16 cellular contexts compared by ENCODE assay signal in the genomic region with DNA sequence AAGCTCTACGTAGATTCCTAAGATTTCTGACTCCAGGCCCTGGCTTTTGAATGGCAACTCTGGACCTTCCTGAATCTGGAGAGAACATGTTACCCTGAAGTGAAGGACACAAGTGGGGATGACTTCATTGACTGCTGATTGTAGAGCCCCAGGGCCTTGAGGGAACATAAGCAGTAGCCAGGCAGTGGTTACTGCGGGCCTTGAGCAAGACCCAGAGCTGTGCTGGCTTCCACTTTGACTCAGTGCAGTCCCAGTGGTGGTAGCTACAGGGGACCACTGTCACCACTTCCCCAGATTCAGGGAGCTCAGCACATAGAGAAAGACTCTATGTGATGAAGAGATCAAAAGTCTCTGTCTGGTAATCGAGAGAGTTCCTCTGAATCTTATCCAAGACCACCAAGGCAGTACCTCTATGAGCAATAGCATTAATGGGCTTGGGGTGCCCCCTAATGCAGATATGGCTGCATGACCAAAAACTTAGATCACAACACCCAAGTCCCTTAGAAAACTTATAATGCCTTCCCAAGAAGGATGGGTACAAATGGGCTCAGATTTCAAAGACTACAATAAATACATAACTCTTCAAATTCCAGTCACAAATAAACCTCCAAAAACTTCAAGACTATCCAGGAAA.
DNase-seq lines count a peak whose midpoint lies in the region; ATAC-seq, FAIRE-seq and TF ChIP-seq lines count a peak whose summit lies in the region.
"Had no signal": no experiment of that assay in that cellular context is flagged by ENCODE, and none has a peak within 500 bp of the region (broad histone marks: within the 10 kb centered on the region; RNA-seq: fewer than 3 reads in every experiment).

No MANE protein-coding gene starts in this region.

- H3K4me3 ChIP-seq in DND-41 (ENCODE audit: low read depth in 1 of 2, low read length in 2 of 2) (no peak overlapping the region), GM12878 (no peak overlapping the region)
- H3K4me3 ChIP-seq: SJSA1, smooth muscle cell had no signal

- no peak for TF ChIP-seq EP300 in GM12878 (IDR thresholded peaks at IDR 0.05; ENCODE audit: borderline replicate concordance in 1 of 2, control insufficient read depth in 1 of 2, low read depth in 2 of 2, low read length in 2 of 2)

- in situ Hi-C loops in GM12878 (cut with MboI): no loop called here

- DNase-seq in DND-41 (no peak), GM12878 (ENCODE audit: low read depth, low spot score) (no peak), Ammon's horn (ENCODE audit: low spot score) (no peak)
- no peak for DNase-seq in activated effector memory CD4-positive, alpha-beta T cell treated with Interleukin-2 at 50 U/mL for 16 hours
- no peak for DNase-seq in activated T-cell treated with anti-CD3 and anti-CD28 coated beads, Interleukin-2, amount 50 U/mL, for 48 hours
- DNase-seq: activated CD4-positive, alpha-beta T cell treated with anti-CD3 and anti-CD28 coated beads for 1 hour; activated T-cell treated with anti-CD3 and anti-CD28 coated beads, Interleukin-2, amount 50 U/mL, for 4 hours; amygdala; DMS79; NCI-H1694; NCI-H774 had no signal

- H3K9ac ChIP-seq in DND-41 (ENCODE audit: low read depth, low read length) (no peak overlapping the region), GM12878 (ENCODE audit: control insufficient read depth, insufficient read depth, low read length) (no peak overlapping the region)

- H3K4me1 ChIP-seq in DND-41 (ENCODE audit: insufficient read depth, low read length) (no peaks in the 10 kb centered on the region), GM12878 (ENCODE audit: control insufficient read depth, insufficient read depth, low read length) (no peaks in the 10 kb centered on the region)
- H3K4me1 ChIP-seq: SJSA1 had no signal

- no TSS peak for BruUV-seq in GM12878 (replicated peaks; lab: Mats Ljungman, UMichigan)

- SMC1A ChIA-PET in GM12878 (lab: Charles Lee; ENCODE audit: uncharacterized antibody, unreplicated experiment): interaction anchor here (0.6 to 6.8 kb wide), 18 partner anchors 10 to 1239 kb away, joined by 3 to 38 read pairs (median 4); no protein-coding TSS in a partner anchor

- H3K36me3 ChIP-seq in DND-41 (ENCODE audit: insufficient read depth, low read length) (no peaks in the 10 kb centered on the region), GM12878 (ENCODE audit: control insufficient read depth in 2 of 2, insufficient read depth in 2 of 2, low read length in 1 of 2) (no peaks in the 10 kb centered on the region)
- H3K36me3 ChIP-seq: SJSA1 had no signal

- ATAC-seq in DND-41 (ENCODE audit: insufficient read depth, low read depth) (no peak), GM18868 (IDR thresholded peaks at IDR 0.05; ENCODE audit: unreplicated experiment) (peak; percentile 79), HG03442 (IDR thresholded peaks at IDR 0.05; ENCODE audit: unreplicated experiment) (peak; percentile 85), GM12878 (peak; percentile 79), HG02840 (IDR thresholded peaks at IDR 0.05; ENCODE audit: low FRiP score, unreplicated experiment) (no peak)
- ATAC-seq: activated T-cell treated with anti-CD3 and anti-CD28 coated beads, Interleukin-2, amount 50 U/mL, for 4 hours had no signal

- no peak for FAIRE-seq in GM12878 (lab: Jason Lieb, UNC)

- peak; percentile 80 for TF ChIP-seq RAD21 in GM12878 (IDR thresholded peaks at IDR 0.05; ENCODE audit: insufficient read depth, low read depth, low read length)

- H3K27ac ChIP-seq in DND-41 (ENCODE audit: low read length): no peak overlapping the region
- no peak overlapping the region for H3K27ac ChIP-seq in GM12878 (ENCODE audit: control insufficient read depth, insufficient read depth)
- H3K27ac ChIP-seq: SJSA1 had no signal

- intact Hi-C loops in GM12878 (cut with micrococcal nuclease; ENCODE audit: unreplicated experiment): loop anchor here (1.0 kb wide), 2 partner anchors 248 to 380 kb away; no protein-coding TSS in a partner anchor

- POLR2A ChIA-PET in GM12878 (lab: Charles Lee): no interaction called here

- CTCF ChIA-PET in GM12878 (lab: Yijun Ruan, JAX): interaction anchor here (0.6 to 4.7 kb wide), 21 partner anchors 8 to 765 kb away, joined by 3 to 49 read pairs (median 4); no protein-coding TSS in a partner anchor

- RAD21 ChIA-PET in GM12878 (lab: Charles Lee; ENCODE audit: unreplicated experiment): interaction anchor here (0.6 to 5.2 kb wide), 11 partner anchors 42 to 1238 kb away, joined by 3 to 37 read pairs (median 4); no protein-coding TSS in a partner anchor

- TF ChIP-seq CTCF in DND-41 (IDR thresholded peaks at IDR 0.05; ENCODE audit: borderline replicate concordance, extremely low read depth, low read length, poor library complexity, severe bottlenecking) (peak; percentile 24), GM12878 (IDR thresholded peaks at IDR 0.05 in 2 of 3, conservative IDR thresholded peaks at IDR 0.05 in 1 of 3; ENCODE audit: control insufficient read depth in 2 of 3, extremely low read depth in 1 of 3, insufficient read depth in 1 of 3, low read depth in 3 of 3, low read length in 3 of 3) (peak; percentile 34 to 48 (median 42); a peak in 4 of 6 replicates)

- H4K20me1 ChIP-seq in DND-41 (ENCODE audit: insufficient read depth, low read length) (no peaks in the 10 kb centered on the region), GM12878 (ENCODE audit: control insufficient read depth, insufficient read depth) (no peaks in the 10 kb centered on the region)

- H3K27me3 ChIP-seq in DND-41 (ENCODE audit: insufficient read depth, low read length, poor library complexity) (no peaks in the 10 kb centered on the region), GM12878 (replicated peaks in 1 of 2; ENCODE audit: control insufficient read depth in 2 of 2, insufficient read depth in 2 of 2, low read length in 1 of 2) (no peaks in the 10 kb centered on the region)
- H3K27me3 ChIP-seq: SJSA1 had no signal

- 0% methylated on average over 3 of the region's 3 CpGs for WGBS in GM12878 (ENCODE audit: insufficient coverage, insufficient replicate concordance, low lambda C conversion rate, missing lambda C conversion rate)

- H2AFZ ChIP-seq in DND-41 (ENCODE audit: low read depth, low read length): no peak overlapping the region
- no peak overlapping the region; the same call in 1 of the 2 replicates for H2AFZ ChIP-seq in GM12878 (ENCODE audit: control insufficient read depth, low read depth, low read length)

- no peaks in the 10 kb centered on the region for H3K79me2 ChIP-seq in DND-41 (ENCODE audit: insufficient read depth, low read length)
- H3K79me2 ChIP-seq in GM12878 (ENCODE audit: control insufficient read depth, insufficient read depth, low read length): no peaks in the 10 kb centered on the region

- TF ChIP-seq POLR2A in GM12878 (IDR thresholded peaks at IDR 0.05; ENCODE audit: low read depth, low read length): no peak

- H3K4me2 ChIP-seq in DND-41 (ENCODE audit: insufficient read depth, low read length) (no peak overlapping the region), GM12878 (ENCODE audit: control insufficient read depth, insufficient read depth) (no peak overlapping the region)
- H3K4me2 ChIP-seq: smooth muscle cell had no signal

- H3K9me3 ChIP-seq in DND-41 (ENCODE audit: insufficient read depth, low read length, severe bottlenecking) (no peaks in the 10 kb centered on the region), GM12878 (replicated peaks; ENCODE audit: control insufficient read depth, insufficient read depth, low read length) (no peaks in the 10 kb centered on the region)
- H3K9me3 ChIP-seq: SJSA1 had no signal

TF ChIP-seq in GM12878, 131 proteins besides CTCF, POLR2A, EP300 and RAD21:
- TF ChIP-seq STAT3 (IDR thresholded peaks at IDR 0.05; ENCODE audit: low read depth, low read length) (no peak), IRF4 (IDR thresholded peaks at IDR 0.05; ENCODE audit: low read depth, low read length) (0 out of 2 replicates have a peak, but pooled peaks have one; percentile 12), FOXK2 (IDR thresholded peaks at IDR 0.05) (no peak), RUNX3 (IDR thresholded peaks at IDR 0.05; ENCODE audit: low read length) (peak; percentile 77), SMC3 (IDR thresholded peaks at IDR 0.05; ENCODE audit: borderline replicate concordance, low read length) (peak; percentile 55; the same call in 1 of the 2 replicates)
TF ChIP-seq in GM12878: peak in this region for 3.

Comparison
In these comparisons a context has a peak if more than half of its experiments do, and no peak if none do; other contexts are left out.
1. ATAC-seq: peak in GM18868 (single experiment), HG03442 (single experiment) and GM12878 (single experiment); none in DND-41 (single experiment) and HG02840 (single experiment).